1 cellular context compared by ENCODE assay signal in genomic region chr4:38318737-38319455, GRCh38.
TF ChIP-seq lines count a peak whose summit lies in the region.

No MANE protein-coding gene starts in this region.

TF ChIP-seq in Ishikawa, 13 proteins besides CTCF, POLR2A, EP300 and RAD21 (continued from another document):
- TF ChIP-seq REST (IDR thresholded peaks at IDR 0.05; ENCODE audit: low read depth), result no peak
- no peak for TF ChIP-seq TAF1 (IDR thresholded peaks at IDR 0.05; ENCODE audit: low read depth)
